24 cellular contexts compared by ENCODE assay signal in genomic region chr5:488744-489688, GRCh38. TPM values are rescaled to one million over a fixed set of nuclear protein-coding genes. Genes with fewer than 3 reads are reported as not detected.
DNase-seq lines count a peak whose midpoint lies in the region; ATAC-seq, FAIRE-seq and TF ChIP-seq lines count a peak whose summit lies in the region.
"Had no signal": no experiment of that assay in that cellular context is flagged by ENCODE, and none has a peak within 500 bp of the region (broad histone marks: within the 10 kb centered on the region; RNA-seq: fewer than 3 reads in every experiment).

No MANE protein-coding gene starts in this region.

- peak overlapping the region; percentile 79; the same call in 1 of the 2 replicates for H4K8ac ChIP-seq in H1 (ENCODE audit: extremely low read depth, insufficient read depth, low read length)

- no peak overlapping the region for H3K23ac ChIP-seq in H1 (ENCODE audit: insufficient read length)

- no peak for ATAC-seq in GM18870 (IDR thresholded peaks at IDR 0.05; ENCODE audit: unreplicated experiment)
- no peak for ATAC-seq in GM21360 (IDR thresholded peaks at IDR 0.05; ENCODE audit: unreplicated experiment)
- ATAC-seq in gastroesophageal sphincter, result no peak
- ATAC-seq: CD8-positive, alpha-beta T cell; GM23338; HCT116; Right ventricle myocardium inferior; SK-N-SH treated with all-trans-retinoic acid at 6 μM for 48 hours; T-cell had no signal

- TF ChIP-seq EP300 in H1 (IDR thresholded peaks at IDR 0.05; ENCODE audit: borderline replicate concordance in 1 of 2, low read depth in 2 of 2, low read length in 2 of 2) (no peak), gastroesophageal sphincter (IDR thresholded peaks at IDR 0.05) (no peak)

- H3K4ac ChIP-seq in H1 (replicated peaks; ENCODE audit: insufficient read length, low read depth, low read length), result no peak overlapping the region

- no peak for FAIRE-seq in H1 (lab: Jason Lieb, UNC)
- FAIRE-seq: GM19239, RCC 7860 had no signal

- H2BK12ac ChIP-seq in H1 (ENCODE audit: low read depth, low read length), result no peak overlapping the region

- CTCF ChIA-PET in HEK293 (lab: Yijun Ruan, JAX) (no interaction called here), H1 (lab: Charles Lee; ENCODE audit: partially characterized antibody) (no interaction called here)

- H3K14ac ChIP-seq in H1 (ENCODE audit: insufficient read length), result no peak overlapping the region

- H3K9ac ChIP-seq in H1 (replicated peaks in 1 of 4; ENCODE audit: extremely low read depth in 1 of 4, low read depth in 3 of 4, low read length in 3 of 4), result no peak overlapping the region
- H3K9ac ChIP-seq: BLaER1 treated with 17β-estradiol and CSF1 and Interleukin-3, amounts not matched to agents 10 nM and 100 nM; KMS-11 had no signal

- H3K23me2 ChIP-seq in H1 (ENCODE audit: low read depth, low read length), result no peaks in the 10 kb centered on the region

- no peaks in the 10 kb centered on the region for H3K79me1 ChIP-seq in H1 (ENCODE audit: low read depth, low read length)

- H2BK20ac ChIP-seq in H1 (ENCODE audit: low read length), result no peak overlapping the region

- no peak for TF ChIP-seq RAD21 in H1 (IDR thresholded peaks at IDR 0.05 in 1 of 2, conservative IDR thresholded peaks at IDR 0.05 in 1 of 2; ENCODE audit: low read depth in 2 of 2, low read length in 2 of 2)

- peak; percentile 46 for DNase-seq in NAMALWA (ENCODE audit: low spot score)
- DNase-seq in H1 (ENCODE audit: low read depth in 1 of 2, low spot score in 2 of 2), result no peak
- DNase-seq in osteoblast (ENCODE audit: insufficient read length, low spot score, missing footprints), result peak; percentile 85
- DNase-seq: Calu3; CD8-positive, alpha-beta T cell; NCI-H1092; NCI-H1436 treated with DMSO at 0.1 percent for 48 hours; NCI-H2029; NCI-H2171 treated with DMSO at 0.1 percent for 48 hours; NCI-H446 treated with DMSO at 0.1 percent for 48 hours; NCI-H69; T-cell had no signal

- POLR2A ChIA-PET in HEK293 (lab: Yijun Ruan, JAX) (no interaction called here), H1 (lab: Charles Lee; ENCODE audit: partially characterized antibody) (interaction anchor here (1.2 kb wide), 1 partner anchor 15 kb away, joined by 3 read pairs; no protein-coding TSS in a partner anchor)

- H2AFZ ChIP-seq in H1 (ENCODE audit: low read length) (no peak overlapping the region), osteoblast (ENCODE audit: low read length) (no peak overlapping the region)
- H2AFZ ChIP-seq: GM23338 had no signal

- H3K27ac ChIP-seq in HEK293 (ENCODE audit: extremely low read depth, low read depth, low read length) (no peak overlapping the region), H1 (ENCODE audit: low read depth, low read length) (no peak overlapping the region; the same call in 1 of the 2 replicates), osteoblast (ENCODE audit: low read depth, low read length) (no peak overlapping the region), gastroesophageal sphincter (no peak overlapping the region)
- H3K27ac ChIP-seq: BLaER1 treated with 17β-estradiol and CSF1 and Interleukin-3, amounts not matched to agents 10 nM and 100 nM; KMS-11 had no signal

- peaks cover 0 to 16% (median 0%) of the 10 kb centered on the region in 4 experiments; a peak in 3 of 7 replicates for H3K27me3 ChIP-seq in H1 (replicated peaks in 1 of 4; ENCODE audit: control insufficient read depth in 3 of 4, extremely low read depth in 1 of 4, insufficient read depth in 3 of 4, low read length in 3 of 4)
- peaks cover 6% of the 10 kb centered on the region for H3K27me3 ChIP-seq in osteoblast (ENCODE audit: insufficient read depth, low read length)
- H3K27me3 ChIP-seq in gastroesophageal sphincter, result peaks cover 84% of the 10 kb centered on the region

- H3K9me3 ChIP-seq in HEK293 (ENCODE audit: control insufficient read depth, insufficient read depth, low read depth, low read length) (no peaks in the 10 kb centered on the region), H1 (ENCODE audit: insufficient read depth in 2 of 2, low read depth in 1 of 2, low read length in 1 of 2) (no peaks in the 10 kb centered on the region), osteoblast (ENCODE audit: low read depth, low read length) (no peaks in the 10 kb centered on the region), gastroesophageal sphincter (no peaks in the 10 kb centered on the region)
- H3K9me3 ChIP-seq: BLaER1 treated with 17β-estradiol and CSF1 and Interleukin-3, amounts not matched to agents 10 nM and 100 nM had no signal

- H3K4me3 ChIP-seq in HEK293 (ENCODE audit: low read depth, low read length) (no peak overlapping the region), H1 (ENCODE audit: extremely low read depth in 1 of 4, insufficient read depth in 2 of 4, low read depth in 3 of 4, low read length in 4 of 4) (no peak overlapping the region), osteoblast (ENCODE audit: insufficient read depth, low read length) (no peak overlapping the region), gastroesophageal sphincter (no peak overlapping the region)
- H3K4me3 ChIP-seq: BLaER1 treated with 17β-estradiol and CSF1 and Interleukin-3, amounts not matched to agents 10 nM and 100 nM; GM23338 had no signal

- H3K36me3 ChIP-seq in HEK293 (ENCODE audit: control insufficient read depth in 2 of 2, insufficient read depth in 1 of 2, low read length in 2 of 2) (no peaks in the 10 kb centered on the region), H1 (ENCODE audit: control insufficient read depth in 2 of 4, insufficient read depth in 4 of 4, low read length in 3 of 4) (no peaks in the 10 kb centered on the region), osteoblast (ENCODE audit: insufficient read depth, low read length) (no peaks in the 10 kb centered on the region), gastroesophageal sphincter (no peaks in the 10 kb centered on the region)
- H3K36me3 ChIP-seq: BLaER1 treated with 17β-estradiol and CSF1 and Interleukin-3, amounts not matched to agents 10 nM and 100 nM had no signal

- no peak overlapping the region for H3K56ac ChIP-seq in H1 (replicated peaks; ENCODE audit: insufficient read length, low read depth, low read length)

- no peak overlapping the region for H2AK5ac ChIP-seq in H1 (ENCODE audit: low read depth, low read length)

- no peaks in the 10 kb centered on the region for H3K79me2 ChIP-seq in H1 (ENCODE audit: control insufficient read depth in 1 of 2, insufficient read depth in 2 of 2, low read length in 2 of 2)
- no peaks in the 10 kb centered on the region for H3K79me2 ChIP-seq in osteoblast (ENCODE audit: insufficient read depth, low read length)

- H2BK15ac ChIP-seq in H1 (ENCODE audit: low read length), result no peak overlapping the region

- TF ChIP-seq CTCF in HEK293 (tag by site-specific recombination; IDR thresholded peaks at IDR 0.05) (no peak), H1 (IDR thresholded peaks at IDR 0.05; ENCODE audit: control extremely low read depth in 1 of 3, insufficient read depth in 1 of 3, low read depth in 1 of 3, low read length in 3 of 3) (no peak), osteoblast (IDR thresholded peaks at IDR 0.05; ENCODE audit: extremely low read depth, low read depth, low read length) (no peak), gastroesophageal sphincter (IDR thresholded peaks at IDR 0.05) (no peak)

- H3K4me1 ChIP-seq in HEK293 (ENCODE audit: control insufficient read depth, insufficient read depth, low read length), result no peaks in the 10 kb centered on the region
- H3K4me1 ChIP-seq in H1 (replicated peaks in 1 of 4; ENCODE audit: control insufficient read depth in 3 of 4, insufficient read depth in 4 of 4, low read length in 3 of 4), result peaks cover 0 to 18% (median 4%) of the 10 kb centered on the region in 4 experiments; a peak in 4 of 7 replicates
- H3K4me1 ChIP-seq in osteoblast (ENCODE audit: insufficient read depth, low read length), result no peaks in the 10 kb centered on the region
- peaks cover 0 to 8% (median 0%) of the 10 kb centered on the region in 3 donors for H3K4me1 ChIP-seq in gastroesophageal sphincter

- H2BK120ac ChIP-seq in H1 (replicated peaks; ENCODE audit: low read depth, low read length), result no peak overlapping the region

- no peak overlapping the region for H4K91ac ChIP-seq in H1 (replicated peaks; ENCODE audit: insufficient read length, low read length)

- TF ChIP-seq POLR2A in H1 (IDR thresholded peaks at IDR 0.05; ENCODE audit: control extremely low read depth in 1 of 2, low read depth in 2 of 2, low read length in 2 of 2), result no peak
- TF ChIP-seq POLR2A in gastroesophageal sphincter (IDR thresholded peaks at IDR 0.05), result no peak

- H3K18ac ChIP-seq in H1 (ENCODE audit: extremely low read depth, low read length), result no peak overlapping the region

- H3K4me2 ChIP-seq in H1 (ENCODE audit: insufficient read depth in 1 of 2, low read depth in 2 of 2, low read length in 2 of 2), result no peak overlapping the region
- H3K4me2 ChIP-seq in osteoblast (ENCODE audit: insufficient read depth, low read length), result no peak overlapping the region
- H3K4me2 ChIP-seq: BLaER1 treated with 17β-estradiol and CSF1 and Interleukin-3, amounts not matched to agents 10 nM and 100 nM; GM23338; KMS-11 had no signal

- H4K5ac ChIP-seq in H1 (ENCODE audit: insufficient read length, low read depth, low read length), result no peak overlapping the region

- WGBS in H1 (ENCODE audit: extremely low coverage in 1 of 2, insufficient coverage in 1 of 2, insufficient read length in 1 of 2, insufficient replicate concordance in 2 of 2, low coverage in 1 of 2, low lambda C conversion rate in 2 of 2, missing lambda C conversion rate in 1 of 2), 2 experiments, result 81% methylated on average over 25 of the region's 40 CpGs; no CpG with 5 or more reads in 1 of the 2 experiments
- WGBS in gastroesophageal sphincter (ENCODE audit: low coverage in 1 of 2), 2 donors, result no CpG with 5 or more reads among the region's 40 CpGs

- no peak overlapping the region for H2BK5ac ChIP-seq in H1 (ENCODE audit: low read depth, low read length)

- H4K20me1 ChIP-seq in H1 (replicated peaks in 1 of 2; ENCODE audit: control insufficient read depth in 1 of 2, insufficient read depth in 2 of 2, low read length in 2 of 2) (no peaks in the 10 kb centered on the region), osteoblast (ENCODE audit: insufficient read depth, low read length) (no peaks in the 10 kb centered on the region)

RNA-seq across cellular contexts. Expression of gene SLC9A3, which starts 35.2 kb away (rescaled TPM):
- 0.95 and 1.1 TPM in 2 replicates for total RNA-seq in H1 (2021; fragmentation: NEBNext Ultra II Directional; extraction: Animal tissue kit (Norgen Biotek cat#: 25700))
- polyA plus RNA-seq in H1 (2011; rRNA removed), result 1.0 and 1.3 TPM in 2 replicates
- 1.4 TPM for polyA plus RNA-seq in H1 (2011; cell fraction: cytosol; rRNA removed)
- 1.9 TPM for polyA plus RNA-seq in H1 (2011; cell fraction: nucleus; rRNA removed)
- polyA plus RNA-seq in H1 (2012, experiment 1 of 2), result 1.1 to 1.3 TPM (median 1.2 TPM) in 4 replicates
- 1.6 TPM for polyA plus RNA-seq in H1 (2012, experiment 2 of 2)
- polyA plus RNA-seq in H1 (2013, experiment 1 of 2), result 1.5 TPM
- 1.2 TPM for polyA plus RNA-seq in H1 (2013, experiment 2 of 2)
- 0.46 and 0.47 TPM in 2 replicates for polyA minus RNA-seq in H1 (2011; rRNA and poly(A)+ RNA removed)
- 0.95 TPM for polyA minus RNA-seq in H1 (2011; cell fraction: cytosol; rRNA and poly(A)+ RNA removed)
- 1.4 TPM for polyA minus RNA-seq in H1 (2011; cell fraction: nucleus; rRNA and poly(A)+ RNA removed)
- total RNA-seq in osteoblast, result 1.2 and 1.4 TPM in 2 replicates
- total RNA-seq in gastroesophageal sphincter, result 1 to 10 TPM; 2.6 to 3.9 (median 2.8) TPM

RNA-seq across cellular contexts. Expression of gene EXOC3, which starts 46.0 kb away (rescaled TPM):
- total RNA-seq in H1 (2021; fragmentation: NEBNext Ultra II Directional; extraction: Animal tissue kit (Norgen Biotek cat#: 25700)), result 27.5 and 30.0 TPM in 2 replicates
- 14.4 and 19.5 TPM in 2 replicates for polyA plus RNA-seq in H1 (2011; rRNA removed)
- 17.3 TPM for polyA plus RNA-seq in H1 (2011; cell fraction: cytosol; rRNA removed)
- polyA plus RNA-seq in H1 (2011; cell fraction: nucleus; rRNA removed), result 38.7 TPM
- polyA plus RNA-seq in H1 (2012, experiment 1 of 2), result 24.9 to 34.9 TPM (median 31.8 TPM) in 4 replicates
- 19.3 TPM for polyA plus RNA-seq in H1 (2012, experiment 2 of 2)
- polyA plus RNA-seq in H1 (2013, experiment 1 of 2), result 16.3 TPM
- polyA plus RNA-seq in H1 (2013, experiment 2 of 2), result 14.9 TPM
- polyA minus RNA-seq in H1 (2011; rRNA and poly(A)+ RNA removed), result 16.7 and 19.2 TPM in 2 replicates
- 12.9 TPM for polyA minus RNA-seq in H1 (2011; cell fraction: cytosol; rRNA and poly(A)+ RNA removed)
- 14.7 TPM for polyA minus RNA-seq in H1 (2011; cell fraction: nucleus; rRNA and poly(A)+ RNA removed)
- total RNA-seq in osteoblast (39.8 and 49.2 TPM in 2 replicates), gastroesophageal sphincter (10 to 100 TPM; 46.4 to 92.7 (median 60.3) TPM)

Comparison
In these comparisons a context has a peak if more than half of its experiments do, and no peak if none do; other contexts are left out.
1. DNase-seq: peak in NAMALWA (single experiment) and osteoblast (single experiment); none in H1 (0 of 2).